ENCODE assay signal across 15 cellular contexts in the genomic region with DNA sequence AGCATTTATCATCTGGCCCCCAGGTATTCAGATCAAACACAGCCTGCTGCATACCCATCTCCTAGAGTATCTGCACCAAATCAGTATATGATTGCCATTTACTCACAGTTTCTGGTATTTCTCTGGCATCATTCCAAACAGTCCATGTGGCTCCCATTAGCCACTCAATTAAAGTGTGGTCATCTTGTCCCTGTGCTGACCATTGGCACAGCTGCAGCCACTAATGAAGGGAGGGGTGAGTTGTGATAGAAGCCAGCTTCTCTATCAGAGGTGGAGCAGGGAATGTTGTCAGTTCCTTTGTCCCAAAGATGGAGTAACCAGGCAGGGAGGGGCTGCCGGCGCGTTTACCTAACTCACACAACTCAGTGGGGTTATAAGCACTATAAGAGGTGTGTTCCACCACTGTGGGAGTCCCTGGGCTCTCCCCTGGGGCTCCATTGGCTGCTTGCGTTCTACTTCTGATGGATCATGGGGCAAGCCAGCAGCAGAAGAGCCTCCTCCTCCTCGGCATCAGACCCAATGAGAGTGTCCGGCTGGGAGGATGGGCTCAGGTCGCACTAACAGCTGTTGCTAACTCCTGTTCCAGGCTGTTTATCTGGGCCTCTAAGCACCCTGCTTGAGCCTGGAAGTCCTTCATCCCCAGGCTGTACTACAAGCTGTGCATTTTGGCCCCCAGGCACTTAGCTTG.
A peak's percentile ranks its signal among the peaks of the same experiment; 100 is the strongest.
DNase-seq lines count a peak whose midpoint lies in the region; ATAC-seq, FAIRE-seq and TF ChIP-seq lines count a peak whose summit lies in the region.
"Had no signal": no experiment of that assay in that cellular context is flagged by ENCODE, and none has a peak within 500 bp of the region (broad histone marks: within the 10 kb centered on the region; RNA-seq: fewer than 3 reads in every experiment).

No MANE protein-coding gene starts in this region.

- no peak overlapping the region for H2BK120ac ChIP-seq in H9 (ENCODE audit: low read depth, low read length, poor library complexity, severe bottlenecking)

- no peaks in the 10 kb centered on the region for H3K36me3 ChIP-seq in PC-9 (ENCODE audit: low read depth)
- H3K36me3 ChIP-seq in lower lobe of right lung: no peaks in the 10 kb centered on the region
- H3K36me3 ChIP-seq: upper lobe of left lung had no signal

- TF ChIP-seq CTCF in PC-9 (conservative IDR thresholded peaks at IDR 0.05) (no peak), lower lobe of right lung (IDR thresholded peaks at IDR 0.05) (no peak), H9 (conservative IDR thresholded peaks at IDR 0.05) (no peak)

- H3K9me3 ChIP-seq in PC-9 (ENCODE audit: insufficient read depth, low read depth) (peaks cover 3% of the 10 kb centered on the region; the same call in 1 of the 2 replicates), lower lobe of right lung (no peaks in the 10 kb centered on the region), H9 (ENCODE audit: control insufficient read depth, low read depth, low read length) (no peaks in the 10 kb centered on the region)
- H3K9me3 ChIP-seq: upper lobe of left lung had no signal

- H2AK5ac ChIP-seq in H9 (ENCODE audit: insufficient read length, low read length): no peak overlapping the region

- H2BK15ac ChIP-seq in H9 (ENCODE audit: low read depth, low read length): no peak overlapping the region

- no peaks in the 10 kb centered on the region for H3K79me2 ChIP-seq in PC-9 (ENCODE audit: low read depth)
- H3K79me2 ChIP-seq in H9 (ENCODE audit: insufficient read depth, low read length): no peaks in the 10 kb centered on the region
- H3K79me2 ChIP-seq: parathyroid adenoma had no signal

- BruUV-seq in PC-9 (replicated peaks; lab: Mats Ljungman, UMichigan): no TSS peak

- DNase-seq in PC-9: no peak
- peak; percentile 42 for DNase-seq in dermis blood vessel endothelial cell
- DNase-seq in lower lobe of right lung: no peak
- DNase-seq in urothelium cell line (ENCODE audit: low spot score): peak; percentile 61
- DNase-seq in T-helper 2 cell: no peak
- DNase-seq in H9: no peak
- no peak for DNase-seq in SW 1271 (lab: John Stamatoyannopoulos, UW)
- DNase-seq: activated T-cell treated with anti-CD3 and anti-CD28 coated beads, Interleukin-2, amount 50 U/mL, for 24 hours; GDM1; midbrain; stimulated activated CD4-positive, alpha-beta T cell treated with anti-CD3 and anti-CD28 coated beads, Interleukin-1b, Interleukin-23, amount 100 ng/mL, for 48 hours; stimulated activated CD8-positive, alpha-beta memory T cell treated with anti-CD3 and anti-CD28 coated beads, Interleukin-4, amount 100 ng/mL, for 48 hours; upper lobe of left lung had no signal

- no peaks in the 10 kb centered on the region for H3K79me1 ChIP-seq in H9 (ENCODE audit: insufficient read depth, low read depth, low read length, poor library complexity, severe bottlenecking)

- no peak overlapping the region for H3K27ac Mint-ChIP-seq in H9
- H3K27ac Mint-ChIP-seq: activated T-cell treated with anti-CD3 and anti-CD28 coated beads, Interleukin-2, amount 50 U/mL, for 24 hours; CD4-positive, CD25-positive, alpha-beta regulatory T cell had no signal

- H3K9me3 Mint-ChIP-seq in H9: peaks cover 11 to 12% of the 10 kb centered on the region in 2 experiments; a peak in 3 of 5 replicates

- peak in 1 of 2 donors; percentile 10 for ATAC-seq in lower lobe of right lung

- H3K27me3 Mint-ChIP-seq in H9 (ENCODE audit: low read depth): no peaks in the 10 kb centered on the region; the same call in 1 of the 2 replicates

- H3K56ac ChIP-seq in H9 (ENCODE audit: insufficient read length, low read depth, low read length): no peak overlapping the region

- POLR2A ChIA-PET in PC-9 (lab: Charles Lee; ENCODE audit: unreplicated experiment): no interaction called here

- no peak overlapping the region for H3K4ac ChIP-seq in H9 (ENCODE audit: low read depth, low read length)

- H2BK5ac ChIP-seq in H9 (ENCODE audit: insufficient read length, low read length): no peak overlapping the region

- FAIRE-seq in urothelium cell line (lab: Jason Lieb, UNC): no peak

- H3K4me1 ChIP-seq in PC-9 (replicated peaks; ENCODE audit: insufficient read depth) (peaks cover 35% of the 10 kb centered on the region), lower lobe of right lung (peaks cover 21% of the 10 kb centered on the region), H9 (ENCODE audit: insufficient read depth, low read length) (no peaks in the 10 kb centered on the region)
- H3K4me1 ChIP-seq: parathyroid adenoma had no signal

- H3K9ac ChIP-seq in H9 (ENCODE audit: extremely low read depth, insufficient read length, low read length): no peak overlapping the region
- H3K9ac ChIP-seq: parathyroid adenoma had no signal

- H4K8ac ChIP-seq in H9 (replicated peaks; ENCODE audit: insufficient read length, low read depth, low read length): no peak overlapping the region

- H3K23ac ChIP-seq in H9 (ENCODE audit: insufficient read length, low read depth, low read length): no peak overlapping the region

- WGBS in H9 (ENCODE audit: extremely low coverage, insufficient read length, low lambda C conversion rate): no CpG with 5 or more reads among the region's 7 CpGs

- H3K4me1 Mint-ChIP-seq in H9: peaks cover 0 to 3% of the 10 kb centered on the region in 2 experiments; a peak in 1 of 4 replicates
- H3K4me1 Mint-ChIP-seq: CD4-positive, CD25-positive, alpha-beta regulatory T cell had no signal

- no peaks in the 10 kb centered on the region for H3K23me2 ChIP-seq in H9 (ENCODE audit: insufficient read length, low read depth, low read length, poor library complexity, severe bottlenecking)

- H2AFZ ChIP-seq in PC-9 (no peak overlapping the region), H9 (ENCODE audit: low read length) (no peak overlapping the region)
- H2AFZ ChIP-seq: parathyroid adenoma had no signal

- H4K91ac ChIP-seq in H9 (ENCODE audit: insufficient read length, low read depth, low read length): no peak overlapping the region

- H3K14ac ChIP-seq in H9 (ENCODE audit: insufficient read depth, low read length): no peak overlapping the region; the same call in 1 of the 2 replicates

- no peak overlapping the region for H3K18ac ChIP-seq in H9 (ENCODE audit: insufficient read length, low read depth, low read length)

- H4K5ac ChIP-seq in H9 (ENCODE audit: insufficient read length, low read depth, low read length): no peak overlapping the region

- no peak overlapping the region for H3T11ph ChIP-seq in H9 (ENCODE audit: low read length)

- H3K4me3 ChIP-seq in PC-9 (no peak overlapping the region), lower lobe of right lung (no peak overlapping the region)
- H3K4me3 ChIP-seq: upper lobe of left lung had no signal

- peaks cover 0 to 4% (median 3%) of the 10 kb centered on the region in 3 experiments; a peak in 3 of 7 replicates for H3K36me3 Mint-ChIP-seq in H9 (ENCODE audit: insufficient read depth in 1 of 3, low read depth in 3 of 3)
- H3K36me3 Mint-ChIP-seq: CD4-positive, CD25-positive, alpha-beta regulatory T cell had no signal

- peak overlapping the region; percentile 25; the same call in 1 of the 2 replicates for H3K4me2 ChIP-seq in PC-9
- no peak overlapping the region for H3K4me2 ChIP-seq in H9 (ENCODE audit: insufficient read depth, insufficient read length, low read length)

- no peak overlapping the region for H2BK20ac ChIP-seq in H9 (ENCODE audit: low read depth, low read length, poor library complexity, severe bottlenecking)

- H4K20me1 ChIP-seq in PC-9 (ENCODE audit: insufficient read depth) (no peaks in the 10 kb centered on the region), H9 (ENCODE audit: control insufficient read depth, insufficient read depth, insufficient read length) (peaks cover 2% of the 10 kb centered on the region)

- CTCF ChIA-PET in PC-9 (lab: Charles Lee): interaction anchor here (0.6 kb wide), 1 partner anchor 308 kb away, joined by 6 read pairs; no protein-coding TSS in a partner anchor

- intact Hi-C loops in PC-9 (cut with micrococcal nuclease; ENCODE audit: unreplicated experiment) (loop anchor here (10.0 kb wide), 1 partner anchor 216 kb away; the partner anchor contains the start of gene TENT5C), lower lobe of right lung (cut with DNase I) (no loop called here)

- no peaks in the 10 kb centered on the region for H3K9me2 ChIP-seq in PC-9 (ENCODE audit: insufficient read depth)

- H3K27me3 ChIP-seq in PC-9 (ENCODE audit: insufficient read depth, low read depth) (no peaks in the 10 kb centered on the region), lower lobe of right lung (ENCODE audit: low read depth) (no peaks in the 10 kb centered on the region), H9 (ENCODE audit: insufficient read depth, low read length) (no peaks in the 10 kb centered on the region)
- H3K27me3 ChIP-seq: upper lobe of left lung had no signal

- no peak overlapping the region for H2BK12ac ChIP-seq in H9 (ENCODE audit: insufficient read length, low read depth, low read length)

- H3F3A ChIP-seq in PC-9 (ENCODE audit: insufficient read depth, low read depth): peaks cover 9% of the 10 kb centered on the region; the same call in 1 of the 2 replicates

- no peak overlapping the region for H3K4me3 Mint-ChIP-seq in H9
- H3K4me3 Mint-ChIP-seq: activated T-cell treated with anti-CD3 and anti-CD28 coated beads, Interleukin-2, amount 50 U/mL, for 24 hours; CD4-positive, CD25-positive, alpha-beta regulatory T cell had no signal

- H3K27ac ChIP-seq in PC-9: no peak overlapping the region
- peak overlapping the region; percentile 32 for H3K27ac ChIP-seq in lower lobe of right lung
- no peak overlapping the region for H3K27ac ChIP-seq in H9 (ENCODE audit: insufficient read length, low read depth, low read length)
- H3K27ac ChIP-seq: parathyroid adenoma, upper lobe of left lung had no signal

Comparison
In these comparisons a context has a peak if more than half of its experiments do, and no peak if none do; other contexts are left out.
1. DNase-seq: peak in dermis blood vessel endothelial cell (single experiment) and urothelium cell line (single experiment); none in PC-9 (0 of 2), lower lobe of right lung (single experiment), T-helper 2 cell (0 of 5), H9 (single experiment) and SW 1271 (0 of 2).